9 cellular contexts compared by ENCODE assay signal in the genomic region with DNA sequence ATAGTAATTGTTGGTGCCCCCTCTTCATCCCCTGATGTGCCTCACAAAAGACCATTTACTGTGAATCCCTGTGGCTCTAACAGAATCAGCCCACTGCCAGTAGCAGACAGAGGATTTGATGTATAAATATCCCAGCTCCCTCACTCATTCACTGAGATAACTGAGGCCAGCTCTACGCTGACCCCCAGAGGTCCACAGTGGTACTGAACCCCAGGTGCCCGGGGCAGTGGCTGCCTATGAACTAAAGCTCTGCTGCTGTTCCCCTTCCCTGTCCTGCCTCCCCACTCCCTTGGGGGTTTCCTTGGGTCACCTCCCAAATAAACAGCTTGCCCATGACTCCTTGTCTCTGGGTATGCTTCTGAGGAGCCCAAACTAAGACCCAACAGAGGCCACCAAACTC.
DNase-seq lines count a peak whose midpoint lies in the region; ATAC-seq and TF ChIP-seq lines count a peak whose summit lies in the region.
"Had no signal": no experiment of that assay in that cellular context is flagged by ENCODE, and none has a peak within 500 bp of the region (broad histone marks: within the 10 kb centered on the region; RNA-seq: fewer than 3 reads in every experiment).

No MANE protein-coding gene starts in this region.

- no peak overlapping the region for H4K91ac ChIP-seq in H9 (ENCODE audit: insufficient read length, low read depth, low read length)

- H3K14ac ChIP-seq in H9 (ENCODE audit: insufficient read depth, low read length) = no peak overlapping the region

- H3K4ac ChIP-seq in H9 (ENCODE audit: low read depth, low read length) = no peak overlapping the region

- no peak overlapping the region for H2BK5ac ChIP-seq in H9 (ENCODE audit: insufficient read length, low read length)

- no peak overlapping the region for H2BK12ac ChIP-seq in H9 (ENCODE audit: insufficient read length, low read depth, low read length)

- H3T11ph ChIP-seq in H9 (ENCODE audit: low read length) = no peak overlapping the region

- TF ChIP-seq CTCF in BE2C (IDR thresholded peaks at IDR 0.05; ENCODE audit: low read depth, low read length) = peak; percentile 53
- peak; percentile 85 for TF ChIP-seq CTCF in H9 (conservative IDR thresholded peaks at IDR 0.05)

- no peaks in the 10 kb centered on the region for H3K4me1 ChIP-seq in BE2C
- H3K4me1 ChIP-seq in H9 (ENCODE audit: insufficient read depth, low read length) = no peaks in the 10 kb centered on the region

- no peaks in the 10 kb centered on the region for H3K36me3 ChIP-seq in BE2C

- H3K23ac ChIP-seq in H9 (ENCODE audit: insufficient read length, low read depth, low read length) = no peak overlapping the region

- no peak for ATAC-seq in activated CD8-positive, alpha-beta T cell treated with anti-CD3 and anti-CD28 coated beads, Interleukin-2, amount 10 ng/mL, durations not matched to agents 7 days and 5 days
- ATAC-seq in left colon = peak; percentile 34
- ATAC-seq in HG02623 (IDR thresholded peaks at IDR 0.05; ENCODE audit: unreplicated experiment) = no peak

- H3K4me3 ChIP-seq in BE2C (ENCODE audit: low read depth, low read length) = no peak overlapping the region

- H3K27me3 Mint-ChIP-seq in H9 (ENCODE audit: low read depth) = peaks cover 21% of the 10 kb centered on the region
- peaks cover 16% of the 10 kb centered on the region for H3K27me3 Mint-ChIP-seq in activated CD8-positive, alpha-beta T cell treated with anti-CD3 and anti-CD28 coated beads, Interleukin-2, amount 10 ng/mL, durations not matched to agents 7 days and 5 days (ENCODE audit: low read depth)

- H3K79me1 ChIP-seq in H9 (ENCODE audit: insufficient read depth, low read depth, low read length, poor library complexity, severe bottlenecking) = no peaks in the 10 kb centered on the region

- H3K18ac ChIP-seq in H9 (ENCODE audit: insufficient read length, low read depth, low read length) = no peak overlapping the region

- H3K9me3 ChIP-seq in BE2C (no peaks in the 10 kb centered on the region), H9 (ENCODE audit: control insufficient read depth, low read depth, low read length) (peaks cover 4% of the 10 kb centered on the region)

- no peak overlapping the region for H3K4me2 ChIP-seq in H9 (ENCODE audit: insufficient read depth, insufficient read length, low read length)

- no peak overlapping the region for H3K27ac Mint-ChIP-seq in H9
- no peak overlapping the region for H3K27ac Mint-ChIP-seq in activated CD8-positive, alpha-beta T cell treated with anti-CD3 and anti-CD28 coated beads, Interleukin-2, amount 10 ng/mL, durations not matched to agents 7 days and 5 days

- H2AK5ac ChIP-seq in H9 (ENCODE audit: insufficient read length, low read length) = no peak overlapping the region

- peaks cover 5 to 7% of the 10 kb centered on the region in 2 experiments; a peak in 4 of 5 replicates for H3K9me3 Mint-ChIP-seq in H9
- no peaks in the 10 kb centered on the region for H3K9me3 Mint-ChIP-seq in activated CD8-positive, alpha-beta T cell treated with anti-CD3 and anti-CD28 coated beads, Interleukin-2, amount 10 ng/mL, durations not matched to agents 7 days and 5 days (ENCODE audit: insufficient read depth)

- CTCF ChIA-PET in activated CD8-positive, alpha-beta T cell treated with anti-CD3 and anti-CD28 coated beads, Interleukin-2, amount 10 ng/mL, durations not matched to agents 7 days and 5 days (lab: Charles Lee) = interaction anchor here (1.2 to 1.6 kb wide), 3 partner anchors 188 to 312 kb away, joined by 8 to 13 read pairs (median 8); no protein-coding TSS in a partner anchor

- no peak overlapping the region for H3K56ac ChIP-seq in H9 (ENCODE audit: insufficient read length, low read depth, low read length)

- WGBS in H9 (ENCODE audit: extremely low coverage, insufficient read length, low lambda C conversion rate) = no CpG with 5 or more reads among the region's 2 CpGs

- DNase-seq in BE2C = peak; percentile 23
- peak; percentile 74 for DNase-seq in H9
- peak; percentile 39 for DNase-seq in activated CD8-positive, alpha-beta T cell treated with anti-CD3 and anti-CD28 coated beads, Interleukin-2, amount 10 ng/mL, durations not matched to agents 7 days and 5 days
- no peak for DNase-seq in left colon
- DNase-seq in effector CD4-positive, alpha-beta T cell = no peak
- no peak for DNase-seq in superior temporal gyrus (ENCODE audit: extremely low spot score)
- DNase-seq in NCI-H1694 (lab: John Stamatoyannopoulos, UW) = no peak

- intact Hi-C loops in left colon (cut with DNase I, micrococcal nuclease) = no loop called here

- H2BK20ac ChIP-seq in H9 (ENCODE audit: low read depth, low read length, poor library complexity, severe bottlenecking) = no peak overlapping the region

- H2AFZ ChIP-seq in H9 (ENCODE audit: low read length) = no peak overlapping the region

- H3K27me3 ChIP-seq in BE2C (peaks cover 10% of the 10 kb centered on the region; the same call in 1 of the 2 replicates), H9 (ENCODE audit: insufficient read depth, low read length) (no peaks in the 10 kb centered on the region)

- peaks cover 0 to 9% (median 2%) of the 10 kb centered on the region in 3 experiments; a peak in 2 of 7 replicates for H3K36me3 Mint-ChIP-seq in H9 (ENCODE audit: insufficient read depth in 1 of 3, low read depth in 3 of 3)
- H3K36me3 Mint-ChIP-seq in activated CD8-positive, alpha-beta T cell treated with anti-CD3 and anti-CD28 coated beads, Interleukin-2, amount 10 ng/mL, durations not matched to agents 7 days and 5 days (ENCODE audit: low read depth) = no peaks in the 10 kb centered on the region

- H3K27ac ChIP-seq in H9 (ENCODE audit: insufficient read length, low read depth, low read length) = no peak overlapping the region
- H3K27ac ChIP-seq: HL-60 had no signal

- no peak overlapping the region for H3K9ac ChIP-seq in H9 (ENCODE audit: extremely low read depth, insufficient read length, low read length)

- no peaks in the 10 kb centered on the region for H3K79me2 ChIP-seq in H9 (ENCODE audit: insufficient read depth, low read length)

- H4K8ac ChIP-seq in H9 (replicated peaks; ENCODE audit: insufficient read length, low read depth, low read length) = no peak overlapping the region

- peaks cover 0 to 10% of the 10 kb centered on the region in 2 experiments; a peak in 2 of 4 replicates for H3K4me1 Mint-ChIP-seq in H9
- H3K4me1 Mint-ChIP-seq in activated CD8-positive, alpha-beta T cell treated with anti-CD3 and anti-CD28 coated beads, Interleukin-2, amount 10 ng/mL, durations not matched to agents 7 days and 5 days (ENCODE audit: low read depth) = no peaks in the 10 kb centered on the region

- POLR2A ChIA-PET in activated CD8-positive, alpha-beta T cell treated with anti-CD3 and anti-CD28 coated beads, Interleukin-2, amount 10 ng/mL, durations not matched to agents 7 days and 5 days (lab: Charles Lee) = no interaction called here

- H2BK120ac ChIP-seq in H9 (ENCODE audit: low read depth, low read length, poor library complexity, severe bottlenecking) = no peak overlapping the region

- H2BK15ac ChIP-seq in H9 (ENCODE audit: low read depth, low read length) = no peak overlapping the region

- no peak overlapping the region for H3K4me3 Mint-ChIP-seq in H9
- no peak overlapping the region for H3K4me3 Mint-ChIP-seq in activated CD8-positive, alpha-beta T cell treated with anti-CD3 and anti-CD28 coated beads, Interleukin-2, amount 10 ng/mL, durations not matched to agents 7 days and 5 days

- H4K5ac ChIP-seq in H9 (ENCODE audit: insufficient read length, low read depth, low read length) = no peak overlapping the region

- no peaks in the 10 kb centered on the region for H3K23me2 ChIP-seq in H9 (ENCODE audit: insufficient read length, low read depth, low read length, poor library complexity, severe bottlenecking)

- H4K20me1 ChIP-seq in H9 (ENCODE audit: control insufficient read depth, insufficient read depth, insufficient read length) = no peaks in the 10 kb centered on the region

Comparison
In these comparisons a context has a peak if more than half of its experiments do, and no peak if none do; other contexts are left out.
1. DNase-seq: peak in BE2C (single experiment), H9 (single experiment) and activated CD8-positive, alpha-beta T cell treated with anti-CD3 and anti-CD28 coated beads, Interleukin-2, amount 10 ng/mL, durations not matched to agents 7 days and 5 days (single experiment); none in left colon (0 of 2), effector CD4-positive, alpha-beta T cell (single experiment), superior temporal gyrus (single experiment) and NCI-H1694 (single experiment).